ENCODE assay signal across 8 cellular contexts in genomic region chrX:107205770-107206696, GRCh38. TPM values are rescaled to one million over a fixed set of nuclear protein-coding genes. Genes with fewer than 3 reads are reported as not detected.
A peak's percentile ranks its signal among the peaks of the same experiment; 100 is the strongest.
DNase-seq lines count a peak whose midpoint lies in the region; ATAC-seq and TF ChIP-seq lines count a peak whose summit lies in the region.

Gene DNAAF6, plus strand, starts transcription at chrX:107206611. Its CDS starts 6,265 bp downstream, at chrX:107212876.
Gene NUP62CL, minus strand, starts transcription at chrX:107206433. Its CDS starts 31,287 bp downstream, at chrX:107175146.

- ATAC-seq in HG02885 (IDR thresholded peaks at IDR 0.05; ENCODE audit: poor library complexity, unreplicated experiment), result peak; percentile 98

- peak; percentile 34 for DNase-seq in GM13977 (ENCODE audit: low spot score)
- peak; percentile 78 for DNase-seq in NCI-H2029 (lab: John Stamatoyannopoulos, UW)
- DNase-seq in activated CD4-positive, CD25-positive, alpha-beta regulatory T cell treated with anti-CD3 and anti-CD28 coated beads, Interleukin-2, amount 50 U/mL, for 72 hours, result peak; percentile 51
- DNase-seq in cerebellum (ENCODE audit: low spot score), result peak; percentile 12
- peak; percentile 93 for DNase-seq in left kidney (ENCODE audit: low read depth, low spot score)
- peak; percentile 61 for DNase-seq in stimulated activated CD4-positive, alpha-beta T cell treated with anti-CD3 and anti-CD28 coated beads, Interleukin-4, amount 100 ng/mL, for 1 hour
- DNase-seq in NK-92 (lab: John Stamatoyannopoulos, UW; ENCODE audit: unreplicated experiment), result no peak

- TF ChIP-seq CTCF in GM13977 (IDR thresholded peaks at IDR 0.05; ENCODE audit: extremely low read depth, insufficient read depth, missing control alignments), result no peak

- in situ Hi-C loops in GM13977 (cut with MboI; ENCODE audit: low pct_unique_long_range_greater_than_20kb, low sequenced_read_pairs, unreplicated experiment), result no loop called here

RNA-seq across cellular contexts. Expression of gene DNAAF6, which starts in this region (rescaled TPM):
- 0.18 TPM for total RNA-seq in cerebellum

RNA-seq across cellular contexts. Expression of gene NUP62CL, which starts in this region (rescaled TPM):
- total RNA-seq in cerebellum, result 7.8 TPM
